In the genomic region with DNA sequence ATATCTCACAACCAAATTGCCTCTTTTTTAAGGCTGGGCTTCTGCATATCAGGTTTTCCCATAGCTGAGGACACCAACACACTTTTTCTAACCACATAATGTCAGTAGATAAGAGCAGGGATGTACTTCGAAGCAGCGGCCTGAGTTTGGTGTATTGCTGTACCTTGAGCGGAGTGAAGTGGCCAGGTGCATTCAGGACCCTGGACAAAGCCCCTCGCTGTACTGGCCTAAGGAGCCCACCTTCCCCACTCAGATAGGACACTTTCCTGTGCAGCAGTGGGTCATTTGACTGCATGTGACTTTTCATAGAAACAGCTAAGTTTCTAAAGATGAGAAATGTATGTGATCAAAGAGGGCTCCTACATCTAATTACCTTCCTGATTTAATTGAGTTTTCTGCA, we compare ENCODE assay signal across 1 cellular context.
TF ChIP-seq lines count a peak whose summit lies in the region.

No MANE protein-coding gene starts in this region.

TF ChIP-seq in SK-N-SH, 30 proteins besides CTCF, POLR2A, EP300 and RAD21 (continued from another document):
- TF ChIP-seq, protein P1, sequence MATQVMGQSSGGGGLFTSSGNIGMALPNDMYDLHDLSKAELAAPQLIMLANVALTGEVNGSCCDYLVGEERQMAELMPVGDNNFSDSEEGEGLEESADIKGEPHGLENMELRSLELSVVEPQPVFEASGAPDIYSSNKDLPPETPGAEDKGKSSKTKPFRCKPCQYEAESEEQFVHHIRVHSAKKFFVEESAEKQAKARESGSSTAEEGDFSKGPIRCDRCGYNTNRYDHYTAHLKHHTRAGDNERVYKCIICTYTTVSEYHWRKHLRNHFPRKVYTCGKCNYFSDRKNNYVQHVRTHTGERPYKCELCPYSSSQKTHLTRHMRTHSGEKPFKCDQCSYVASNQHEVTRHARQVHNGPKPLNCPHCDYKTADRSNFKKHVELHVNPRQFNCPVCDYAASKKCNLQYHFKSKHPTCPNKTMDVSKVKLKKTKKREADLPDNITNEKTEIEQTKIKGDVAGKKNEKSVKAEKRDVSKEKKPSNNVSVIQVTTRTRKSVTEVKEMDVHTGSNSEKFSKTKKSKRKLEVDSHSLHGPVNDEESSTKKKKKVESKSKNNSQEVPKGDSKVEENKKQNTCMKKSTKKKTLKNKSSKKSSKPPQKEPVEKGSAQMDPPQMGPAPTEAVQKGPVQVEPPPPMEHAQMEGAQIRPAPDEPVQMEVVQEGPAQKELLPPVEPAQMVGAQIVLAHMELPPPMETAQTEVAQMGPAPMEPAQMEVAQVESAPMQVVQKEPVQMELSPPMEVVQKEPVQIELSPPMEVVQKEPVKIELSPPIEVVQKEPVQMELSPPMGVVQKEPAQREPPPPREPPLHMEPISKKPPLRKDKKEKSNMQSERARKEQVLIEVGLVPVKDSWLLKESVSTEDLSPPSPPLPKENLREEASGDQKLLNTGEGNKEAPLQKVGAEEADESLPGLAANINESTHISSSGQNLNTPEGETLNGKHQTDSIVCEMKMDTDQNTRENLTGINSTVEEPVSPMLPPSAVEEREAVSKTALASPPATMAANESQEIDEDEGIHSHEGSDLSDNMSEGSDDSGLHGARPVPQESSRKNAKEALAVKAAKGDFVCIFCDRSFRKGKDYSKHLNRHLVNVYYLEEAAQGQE (IDR thresholded peaks at IDR 0.05; ENCODE audit: low read depth, low read length), result peak; percentile 64; the same call in 1 of the 2 replicates
- no peak for TF ChIP-seq MEF2A (IDR thresholded peaks at IDR 0.05; ENCODE audit: borderline replicate concordance, low read depth)
TF ChIP-seq in SK-N-SH: peak in this region for 1.
